Comparison of ENCODE assay signal across 13 cellular contexts in the genomic region with DNA sequence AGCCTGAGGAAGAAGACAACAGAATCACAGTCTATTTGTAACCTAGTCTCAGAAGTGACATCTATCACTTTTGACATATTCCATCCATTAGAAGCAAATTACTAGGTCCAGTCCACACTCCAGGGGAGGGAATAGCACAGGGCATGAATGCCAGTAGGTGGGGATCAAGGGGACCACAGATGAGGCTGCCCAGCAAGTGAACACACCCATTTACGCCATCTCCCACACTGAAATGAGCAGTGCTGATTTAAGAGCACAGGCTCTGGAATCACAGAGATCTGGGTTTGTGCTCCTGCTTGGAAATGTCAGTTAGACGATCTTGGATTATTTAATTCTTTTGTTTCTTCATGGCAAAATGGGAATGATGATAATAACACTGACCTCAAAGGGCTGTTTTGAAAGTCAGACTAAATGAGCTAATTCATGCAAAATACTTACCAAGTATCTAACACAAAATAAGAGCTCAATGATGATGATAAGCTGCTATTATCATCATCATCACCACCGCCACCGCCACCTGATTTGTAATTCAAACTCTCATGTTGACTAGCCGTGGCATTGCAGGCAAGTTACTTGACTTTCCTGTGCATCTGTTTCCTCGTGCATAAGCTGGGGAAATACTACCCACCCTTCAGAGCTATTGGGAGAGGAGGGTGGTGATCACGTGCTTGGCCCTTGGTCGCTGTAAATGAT.
DNase-seq lines count a peak whose midpoint lies in the region; ATAC-seq and TF ChIP-seq lines count a peak whose summit lies in the region.
"Had no signal": no experiment of that assay in that cellular context is flagged by ENCODE, and none has a peak within 500 bp of the region (broad histone marks: within the 10 kb centered on the region; RNA-seq: fewer than 3 reads in every experiment).

No MANE protein-coding gene starts in this region.

- in situ Hi-C loops in IMR-90 (cut with MboI; ENCODE audit: low sequenced_read_pairs) = no loop called here

- 0 out of 2 replicates have a peak overlapping the region, but pooled peaks have one; percentile 15 for H4K5ac ChIP-seq in IMR-90 (ENCODE audit: low read depth, low read length)

- no peak overlapping the region for H3K56ac ChIP-seq in IMR-90 (ENCODE audit: extremely low read depth, insufficient read depth, low read length)

- H3K27ac ChIP-seq in IMR-90 (ENCODE audit: insufficient read depth, low read length) (peak overlapping the region; percentile 31; the same call in 1 of the 2 replicates), osteoblast (ENCODE audit: low read depth, low read length) (peak overlapping the region; percentile 16)

- H3K4me3 Mint-ChIP-seq in activated T-cell treated with anti-CD3 and anti-CD28 coated beads, Interleukin-2, amount 50 U/mL, for 4 hours = no peak overlapping the region
- peak overlapping the region; percentile 26 for H3K4me3 Mint-ChIP-seq in activated T-helper 17 cell treated with anti-CD3 and anti-CD28 coated beads, Interleukin-2, amount 50 U/mL, for 72 hours

- dilution Hi-C loops in IMR-90 (cut with HindIII; ENCODE audit: low sequenced_read_pairs, unreplicated experiment) = no loop called here

- POLR2A ChIA-PET in IMR-90 (lab: Charles Lee; ENCODE audit: unreplicated experiment) = interaction anchor here (0.5 kb wide), 1 partner anchor 185 kb away, joined by 3 read pairs; no protein-coding TSS in a partner anchor

- peaks cover 43% of the 10 kb centered on the region for H3K79me2 ChIP-seq in osteoblast (ENCODE audit: insufficient read depth, low read length)

- no peak overlapping the region; the same call in 1 of the 2 replicates for H2BK20ac ChIP-seq in IMR-90 (ENCODE audit: low read depth, low read length)

- no peak overlapping the region for H2AK5ac ChIP-seq in IMR-90 (ENCODE audit: low read depth, low read length)

- H4K8ac ChIP-seq in IMR-90 (ENCODE audit: low read depth in 2 of 2, low read length in 2 of 2) = peak overlapping the region in 1 of 2 experiments; percentile 25; a peak in 1 of 4 replicates

- no peak overlapping the region for H3K18ac ChIP-seq in IMR-90 (ENCODE audit: low read depth, low read length)

- H3K4me1 Mint-ChIP-seq in activated T-cell treated with anti-CD3 and anti-CD28 coated beads, Interleukin-2, amount 50 U/mL, for 4 hours (ENCODE audit: low read depth) = peaks cover 23% of the 10 kb centered on the region
- peaks cover 31% of the 10 kb centered on the region for H3K4me1 Mint-ChIP-seq in activated T-helper 17 cell treated with anti-CD3 and anti-CD28 coated beads, Interleukin-2, amount 50 U/mL, for 72 hours

- CTCF ChIA-PET in IMR-90 (lab: Yijun Ruan, JAX) = interaction anchor here (1.2 kb wide), 1 partner anchor 15 kb away, joined by 3 read pairs; no protein-coding TSS in a partner anchor

- peaks cover 26 to 69% of the 10 kb centered on the region in 2 experiments; a peak in 3 of 4 replicates for H3K79me1 ChIP-seq in IMR-90 (ENCODE audit: low read depth in 1 of 2, low read length in 2 of 2)

- H3K23ac ChIP-seq in IMR-90 (ENCODE audit: low read depth, low read length) = peak overlapping the region; percentile 13; the same call in 1 of the 2 replicates

- intact Hi-C loops in IMR-90 (cut with micrococcal nuclease) = no loop called here

- 0 out of 2 replicates have a peak overlapping the region, but pooled peaks have one; percentile 26 for H3K14ac ChIP-seq in IMR-90 (replicated peaks; ENCODE audit: low read depth, low read length)

- peak; percentile 58 for TF ChIP-seq POLR2A in IMR-90 (IDR thresholded peaks at IDR 0.05; ENCODE audit: low read depth, low read length)

- peaks cover 49% of the 10 kb centered on the region for H3K36me3 ChIP-seq in IMR-90 (ENCODE audit: control insufficient read depth, insufficient read depth, low read length)
- H3K36me3 ChIP-seq in osteoblast (ENCODE audit: insufficient read depth, low read length) = peaks cover 93% of the 10 kb centered on the region

- H4K20me1 ChIP-seq in IMR-90 (ENCODE audit: insufficient read depth, low read length) = peaks cover 64% of the 10 kb centered on the region
- peaks cover 53% of the 10 kb centered on the region for H4K20me1 ChIP-seq in osteoblast (ENCODE audit: insufficient read depth, low read length)

- peak overlapping the region; percentile 92 for H3K27ac Mint-ChIP-seq in activated T-helper 17 cell treated with anti-CD3 and anti-CD28 coated beads, Interleukin-2, amount 50 U/mL, for 72 hours

- H3K9me3 Mint-ChIP-seq in activated T-cell treated with anti-CD3 and anti-CD28 coated beads, Interleukin-2, amount 50 U/mL, for 4 hours = no peaks in the 10 kb centered on the region
- H3K9me3 Mint-ChIP-seq in activated T-helper 17 cell treated with anti-CD3 and anti-CD28 coated beads, Interleukin-2, amount 50 U/mL, for 72 hours = no peaks in the 10 kb centered on the region

- H2AFZ ChIP-seq in IMR-90 (replicated peaks; ENCODE audit: low read length, poor library complexity) (no peak overlapping the region), osteoblast (ENCODE audit: low read length) (no peak overlapping the region)

- H3K9me3 ChIP-seq in IMR-90 (ENCODE audit: control insufficient read depth, insufficient read depth, low read length) (no peaks in the 10 kb centered on the region), osteoblast (ENCODE audit: low read depth, low read length) (no peaks in the 10 kb centered on the region)

- H2AK9ac ChIP-seq in IMR-90 (replicated peaks; ENCODE audit: low read depth, low read length, poor library complexity) = no peak overlapping the region

- H3K4me2 ChIP-seq in IMR-90 (ENCODE audit: low read depth, low read length) (no peak overlapping the region), osteoblast (ENCODE audit: insufficient read depth, low read length) (no peak overlapping the region)

- peaks cover 68% of the 10 kb centered on the region for H3K36me3 Mint-ChIP-seq in activated T-cell treated with anti-CD3 and anti-CD28 coated beads, Interleukin-2, amount 50 U/mL, for 4 hours (ENCODE audit: insufficient read depth)
- H3K36me3 Mint-ChIP-seq in activated T-helper 17 cell treated with anti-CD3 and anti-CD28 coated beads, Interleukin-2, amount 50 U/mL, for 72 hours (ENCODE audit: low read depth) = peaks cover 100% of the 10 kb centered on the region

- H3K4me1 ChIP-seq in IMR-90 (ENCODE audit: control insufficient read depth, insufficient read depth, low read length) = peaks cover 20% of the 10 kb centered on the region
- H3K4me1 ChIP-seq in osteoblast (ENCODE audit: insufficient read depth, low read length) = peaks cover 15% of the 10 kb centered on the region

- DNase-seq in activated T-cell treated with anti-CD3 and anti-CD28 coated beads, Interleukin-2, amount 50 U/mL, for 4 hours = no peak
- DNase-seq in activated T-cell treated with anti-CD3 and anti-CD28 coated beads, Interleukin-2, amount 50 U/mL, for 1 hour = no peak
- DNase-seq in IMR-90 (peak; percentile 43), osteoblast (ENCODE audit: insufficient read length, low spot score, missing footprints) (no peak), hepatic stellate cell (ENCODE audit: low spot score) (no peak)
- no peak for DNase-seq in central memory CD4-positive, alpha-beta T cell
- DNase-seq: activated CD8-positive, alpha-beta memory T cell treated with anti-CD3 and anti-CD28 coated beads, Interleukin-2, amount 50 U/mL, for 4 hours; KBM-7; midbrain; NCI-H69; Right ventricle myocardium superior had no signal

- H3K4me3 ChIP-seq in IMR-90 (ENCODE audit: insufficient read depth, low read depth, low read length) = no peak overlapping the region
- no peak overlapping the region for H3K4me3 ChIP-seq in osteoblast (ENCODE audit: insufficient read depth, low read length)

- peak; percentile 6 to 20 for ATAC-seq in activated T-cell treated with anti-CD3 and anti-CD28 coated beads, Interleukin-2, amount 50 U/mL, for 4 hours
- ATAC-seq in IMR-90 (ENCODE audit: low read depth) = peak; percentile 9
- ATAC-seq in activated T-helper 17 cell treated with anti-CD3 and anti-CD28 coated beads, Interleukin-2, amount 50 U/mL, for 72 hours (replicated peaks) = peak; percentile 18
- ATAC-seq in HG03175 (IDR thresholded peaks at IDR 0.05; ENCODE audit: unreplicated experiment) = no peak

- H3K9me1 ChIP-seq in IMR-90 (ENCODE audit: insufficient read depth, low read length) = peaks cover 21% of the 10 kb centered on the region

- no peak for TF ChIP-seq RAD21 in IMR-90 (IDR thresholded peaks at IDR 0.05; ENCODE audit: low read length)

- TF ChIP-seq CTCF in IMR-90 (conservative IDR thresholded peaks at IDR 0.05; ENCODE audit: low read depth, low read length) (no peak), osteoblast (IDR thresholded peaks at IDR 0.05; ENCODE audit: extremely low read depth, low read depth, low read length) (no peak)

- H4K91ac ChIP-seq in IMR-90 (ENCODE audit: insufficient read depth, low read depth, low read length) = no peak overlapping the region

- BruUV-seq in IMR-90 (replicated peaks; lab: Mats Ljungman, UMichigan) = TSS peak; percentile 5

- H3K9ac ChIP-seq in IMR-90 (ENCODE audit: low read depth, low read length) = no peak overlapping the region

- H3K27me3 ChIP-seq in IMR-90 (ENCODE audit: control insufficient read depth, insufficient read depth, low read length) (no peaks in the 10 kb centered on the region), osteoblast (ENCODE audit: insufficient read depth, low read length) (no peaks in the 10 kb centered on the region)

- 0 out of 2 replicates have a peak overlapping the region, but pooled peaks have one; percentile 14 for H3K4ac ChIP-seq in IMR-90 (ENCODE audit: low read depth, low read length)

- no CpG with 5 or more reads among the region's 8 CpGs for WGBS in IMR-90 (ENCODE audit: extremely low coverage in 2 of 2, insufficient read length in 1 of 2), 2 experiments

- no peak overlapping the region for H2BK15ac ChIP-seq in IMR-90 (ENCODE audit: low read depth, low read length)

- no peaks in the 10 kb centered on the region for H3K27me3 Mint-ChIP-seq in activated T-cell treated with anti-CD3 and anti-CD28 coated beads, Interleukin-2, amount 50 U/mL, for 4 hours (ENCODE audit: low read depth)
- no peaks in the 10 kb centered on the region for H3K27me3 Mint-ChIP-seq in activated T-helper 17 cell treated with anti-CD3 and anti-CD28 coated beads, Interleukin-2, amount 50 U/mL, for 72 hours

- peak overlapping the region; percentile 32 for H2BK5ac ChIP-seq in IMR-90 (ENCODE audit: low read depth, low read length, poor library complexity, severe bottlenecking)

- H2BK120ac ChIP-seq in IMR-90 (ENCODE audit: low read depth, low read length) = no peak overlapping the region

TF ChIP-seq in IMR-90, 13 proteins besides CTCF, POLR2A, EP300 and RAD21 (continues in another document):
- TF ChIP-seq MXI1 (IDR thresholded peaks at IDR 0.05; ENCODE audit: borderline replicate concordance, low read depth, low read length) (no peak), SMC3 (IDR thresholded peaks at IDR 0.05; ENCODE audit: low read depth, low read length) (no peak), BHLHE40 (IDR thresholded peaks at IDR 0.05; ENCODE audit: low read depth, low read length) (no peak), FOS (IDR thresholded peaks at IDR 0.05; ENCODE audit: low read depth, low read length) (no peak), CEBPB (IDR thresholded peaks at IDR 0.05; ENCODE audit: low read depth, low read length) (no peak), MAFK (IDR thresholded peaks at IDR 0.05; ENCODE audit: low read depth, low read length) (no peak), CHD1 (IDR thresholded peaks at IDR 0.05; ENCODE audit: low read depth, low read length) (no peak)
